Comparison of ENCODE assay signal across 10 cellular contexts in the genomic region with DNA sequence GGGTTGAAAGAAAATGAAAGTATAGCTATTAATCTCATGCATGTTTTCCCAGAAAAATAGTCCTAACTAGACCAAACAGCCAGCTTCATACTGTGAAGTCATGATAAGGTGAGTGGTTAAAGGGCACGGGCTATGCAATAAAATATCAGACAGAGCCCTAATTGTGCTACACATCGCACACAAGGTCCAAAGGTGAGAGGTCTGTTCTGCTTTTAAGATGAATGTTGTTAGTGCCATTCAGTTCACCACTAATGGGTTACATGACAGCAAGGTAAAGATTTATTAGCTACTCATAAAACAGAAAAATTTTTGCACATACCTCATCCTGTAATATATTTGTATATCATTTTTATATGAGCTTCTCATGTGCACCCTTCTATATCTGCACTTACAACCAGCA.
DNase-seq lines count a peak whose midpoint lies in the region; ATAC-seq and TF ChIP-seq lines count a peak whose summit lies in the region.
"Had no signal": no experiment of that assay in that cellular context is flagged by ENCODE, and none has a peak within 500 bp of the region (broad histone marks: within the 10 kb centered on the region; RNA-seq: fewer than 3 reads in every experiment).

No MANE protein-coding gene starts in this region.

- H3K4me1 ChIP-seq in Peyer's patch, result peaks cover 0 to 26% (median 15%) of the 10 kb centered on the region in 4 donors
- H3K4me1 ChIP-seq: parathyroid adenoma had no signal

- H3K27me3 Mint-ChIP-seq in activated T-cell treated with anti-CD3 and anti-CD28 coated beads, Interleukin-2, amount 50 U/mL, for 4 hours (ENCODE audit: low read depth), result no peaks in the 10 kb centered on the region

- peak overlapping the region; percentile 65 to 87 (median 76) for H3K27ac ChIP-seq in Peyer's patch
- peak overlapping the region; percentile 27 for H3K27ac ChIP-seq in epithelial cell of prostate
- H3K27ac ChIP-seq: parathyroid adenoma had no signal

- H3K36me3 Mint-ChIP-seq in activated T-cell treated with anti-CD3 and anti-CD28 coated beads, Interleukin-2, amount 50 U/mL, for 4 hours (ENCODE audit: insufficient read depth), result peaks cover 2% of the 10 kb centered on the region
- peaks cover 5% of the 10 kb centered on the region for H3K36me3 Mint-ChIP-seq in stimulated activated effector memory CD8-positive, alpha-beta T cell treated with anti-CD3 and anti-CD28 coated beads, Interleukin-12 subunit alpha, Interleukin-12 subunit beta, amount 100 ng/mL, for 72 hours

- H3K27me3 ChIP-seq in Peyer's patch, result no peaks in the 10 kb centered on the region

- peak in 1 of 2 donors; percentile 13 for ATAC-seq in activated T-cell treated with anti-CD3 and anti-CD28 coated beads, Interleukin-2, amount 50 U/mL, for 4 hours
- no peak for ATAC-seq in stimulated activated effector memory CD8-positive, alpha-beta T cell treated with anti-CD3 and anti-CD28 coated beads, Interleukin-12 subunit alpha, Interleukin-12 subunit beta, amount 100 ng/mL, for 72 hours
- ATAC-seq in HG02678 (IDR thresholded peaks at IDR 0.05; ENCODE audit: unreplicated experiment), result no peak

- peak in 1 of 6 experiments; percentile 1 for TF ChIP-seq CTCF in Peyer's patch (IDR thresholded peaks at IDR 0.05)

- no peaks in the 10 kb centered on the region for H3K36me3 ChIP-seq in Peyer's patch

- H3K4me3 ChIP-seq in Peyer's patch, result peak overlapping the region in 3 of 4 donors; percentile 12 to 25 (median 14)

- peak overlapping the region; percentile 27 for H3K27ac Mint-ChIP-seq in stimulated activated effector memory CD8-positive, alpha-beta T cell treated with anti-CD3 and anti-CD28 coated beads, Interleukin-12 subunit alpha, Interleukin-12 subunit beta, amount 100 ng/mL, for 72 hours

- peaks cover 57% of the 10 kb centered on the region for H3K4me1 Mint-ChIP-seq in activated T-cell treated with anti-CD3 and anti-CD28 coated beads, Interleukin-2, amount 50 U/mL, for 4 hours (ENCODE audit: low read depth)
- H3K4me1 Mint-ChIP-seq in stimulated activated effector memory CD8-positive, alpha-beta T cell treated with anti-CD3 and anti-CD28 coated beads, Interleukin-12 subunit alpha, Interleukin-12 subunit beta, amount 100 ng/mL, for 72 hours, result peaks cover 51% of the 10 kb centered on the region

- no peaks in the 10 kb centered on the region for H3K9me3 Mint-ChIP-seq in activated T-cell treated with anti-CD3 and anti-CD28 coated beads, Interleukin-2, amount 50 U/mL, for 4 hours
- H3K9me3 Mint-ChIP-seq in stimulated activated effector memory CD8-positive, alpha-beta T cell treated with anti-CD3 and anti-CD28 coated beads, Interleukin-12 subunit alpha, Interleukin-12 subunit beta, amount 100 ng/mL, for 72 hours, result no peaks in the 10 kb centered on the region

- no peaks in the 10 kb centered on the region for H3K9me3 ChIP-seq in Peyer's patch

- TF ChIP-seq POLR2A in Peyer's patch (IDR thresholded peaks at IDR 0.05), result no peak

- H3K4me3 Mint-ChIP-seq in activated T-cell treated with anti-CD3 and anti-CD28 coated beads, Interleukin-2, amount 50 U/mL, for 4 hours, result peak overlapping the region; percentile 74
- H3K4me3 Mint-ChIP-seq in stimulated activated effector memory CD8-positive, alpha-beta T cell treated with anti-CD3 and anti-CD28 coated beads, Interleukin-12 subunit alpha, Interleukin-12 subunit beta, amount 100 ng/mL, for 72 hours, result peak overlapping the region; percentile 54

- DNase-seq in activated T-cell treated with anti-CD3 and anti-CD28 coated beads, Interleukin-2, amount 50 U/mL, for 4 hours, result no peak
- DNase-seq in activated T-cell treated with anti-CD3 and anti-CD28 coated beads for 4 hours, result no peak
- DNase-seq in Peyer's patch, result peak in 1 of 3 donors; percentile 66
- no peak for DNase-seq in epithelial cell of prostate (ENCODE audit: low read depth, low spot score)
- no peak for DNase-seq in stimulated activated effector memory CD8-positive, alpha-beta T cell treated with anti-CD3 and anti-CD28 coated beads, Interleukin-12 subunit alpha, Interleukin-12 subunit beta, amount 100 ng/mL, for 72 hours (ENCODE audit: low spot score in 2 of 2)
- no peak for DNase-seq in middle frontal gyrus (ENCODE audit: extremely low spot score, low spot score)
- DNase-seq in NCI-H146 (lab: John Stamatoyannopoulos, UW), result no peak
- DNase-seq: anterior cingulate cortex had no signal
